Comparison of ENCODE assay signal across 19 cellular contexts in the genomic region with DNA sequence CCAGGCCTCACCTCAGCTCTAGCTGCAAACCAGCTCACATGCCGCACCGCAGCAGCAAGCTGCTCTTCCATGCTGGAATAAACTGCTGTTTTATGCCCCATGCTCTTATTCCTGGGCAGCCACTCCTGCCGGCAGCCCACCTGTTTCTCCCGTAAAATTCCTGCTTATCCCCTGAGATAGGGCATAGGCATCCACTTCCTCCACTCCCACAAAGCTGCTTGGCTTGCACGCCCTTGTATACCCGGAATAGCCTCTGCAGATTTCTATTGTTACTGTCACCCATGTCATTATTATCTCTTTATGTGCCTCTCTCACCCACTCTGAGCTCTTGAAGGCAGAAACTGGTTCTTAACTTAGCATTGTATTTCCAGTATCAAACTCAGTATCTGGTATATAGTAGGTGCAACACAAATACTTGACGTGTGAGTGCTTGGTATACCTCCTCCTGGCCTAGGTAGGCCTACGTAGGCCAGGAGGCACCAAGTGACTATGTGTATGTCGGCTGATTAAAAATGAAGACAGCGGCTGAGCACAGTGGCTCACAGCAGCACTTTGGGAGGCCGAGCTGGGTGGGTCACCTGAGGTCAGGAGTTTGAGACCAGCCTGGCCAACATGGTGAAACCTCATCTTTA.
DNase-seq lines count a peak whose midpoint lies in the region; ATAC-seq and TF ChIP-seq lines count a peak whose summit lies in the region.
"Had no signal": no experiment of that assay in that cellular context is flagged by ENCODE, and none has a peak within 500 bp of the region (broad histone marks: within the 10 kb centered on the region; RNA-seq: fewer than 3 reads in every experiment).

No MANE protein-coding gene starts in this region.

- no peak overlapping the region for H3K14ac ChIP-seq in mesenchymal stem cell (ENCODE audit: low read length in 2 of 2)

- H2BK15ac ChIP-seq in mesenchymal stem cell (ENCODE audit: low read depth, poor library complexity, severe bottlenecking): no peak overlapping the region

- TF ChIP-seq POLR2A in heart left ventricle (IDR thresholded peaks at IDR 0.05): no peak

- H3K9me3 ChIP-seq in heart left ventricle (peaks cover 0 to 2% (median 0%) of the 10 kb centered on the region in 12 donors), mesenchymal stem cell (ENCODE audit: control insufficient read depth, low read length) (peaks cover 2% of the 10 kb centered on the region)
- H3K9me3 ChIP-seq: BE2C had no signal

- no peak for TF ChIP-seq CTCF in heart left ventricle (IDR thresholded peaks at IDR 0.05)

- no peak overlapping the region for H3K4me3 Mint-ChIP-seq in activated T-cell treated with anti-CD3 and anti-CD28 coated beads, Interleukin-2, amount 50 U/mL, for 72 hours
- H3K4me3 Mint-ChIP-seq: CD4-positive, CD25-positive, alpha-beta regulatory T cell had no signal

- intact Hi-C loops in heart left ventricle (cut with DNase I): no loop called here
- intact Hi-C loops in Right ventricle myocardium inferior (cut with DNase I): no loop called here
- intact Hi-C loops in left colon (cut with DNase I, micrococcal nuclease): no loop called here

- no peak overlapping the region for H2BK120ac ChIP-seq in mesenchymal stem cell (ENCODE audit: low read depth, low read length)

- H3K9ac ChIP-seq in mesenchymal stem cell (ENCODE audit: low read length): no peak overlapping the region

- no peak overlapping the region for H2BK12ac ChIP-seq in mesenchymal stem cell (ENCODE audit: low read length in 2 of 2)

- no peak overlapping the region for H3K27ac ChIP-seq in heart left ventricle
- H3K27ac ChIP-seq in mesenchymal stem cell (ENCODE audit: low read length, poor library complexity, severe bottlenecking): no peak overlapping the region
- H3K27ac ChIP-seq: PC-9, RWPE1 had no signal

- H3K23ac ChIP-seq in mesenchymal stem cell (ENCODE audit: low read length in 2 of 2): no peak overlapping the region

- no peaks in the 10 kb centered on the region for H3K27me3 Mint-ChIP-seq in activated T-cell treated with anti-CD3 and anti-CD28 coated beads, Interleukin-2, amount 50 U/mL, for 72 hours (ENCODE audit: low read depth)
- H3K27me3 Mint-ChIP-seq: CD4-positive, CD25-positive, alpha-beta regulatory T cell had no signal

- no peak overlapping the region for H2AK5ac ChIP-seq in mesenchymal stem cell (ENCODE audit: low read length, severe bottlenecking)

- H3K36me3 Mint-ChIP-seq in activated T-cell treated with anti-CD3 and anti-CD28 coated beads, Interleukin-2, amount 50 U/mL, for 72 hours (ENCODE audit: insufficient read depth in 2 of 2): peaks cover 0 to 2% of the 10 kb centered on the region in 2 donors

- H3K4me3 ChIP-seq in heart left ventricle (no peak overlapping the region), mesenchymal stem cell (ENCODE audit: insufficient read depth in 1 of 2, low read depth in 1 of 2, low read length in 2 of 2) (no peak overlapping the region)
- H3K4me3 ChIP-seq: K562, PC-9 had no signal

- H3K18ac ChIP-seq in mesenchymal stem cell (ENCODE audit: low read depth in 1 of 2, low read length in 2 of 2): no peak overlapping the region

- H3K4me1 ChIP-seq in heart left ventricle (no peaks in the 10 kb centered on the region), mesenchymal stem cell (ENCODE audit: control insufficient read depth, insufficient read depth, low read depth, low read length) (peaks cover 1% of the 10 kb centered on the region)
- H3K4me1 ChIP-seq: BE2C had no signal

- no peak overlapping the region for H2BK5ac ChIP-seq in mesenchymal stem cell (ENCODE audit: low read depth, low read length, poor library complexity, severe bottlenecking)

- H3K36me3 ChIP-seq in heart left ventricle (no peaks in the 10 kb centered on the region), mesenchymal stem cell (ENCODE audit: control insufficient read depth in 1 of 2, insufficient read depth in 2 of 2, low read depth in 1 of 2, low read length in 2 of 2) (peaks cover 0 to 14% of the 10 kb centered on the region in 2 experiments)
- H3K36me3 ChIP-seq: BE2C had no signal

- H2AFZ ChIP-seq in mesenchymal stem cell (ENCODE audit: low read depth, low read length): no peak overlapping the region
- H2AFZ ChIP-seq: PC-9 had no signal

- WGBS in heart left ventricle, 4 donors: 77 to 82% (median 79%) methylated on average over 11 of the region's 11 CpGs
- WGBS in mesenchymal stem cell: 96% methylated on average over 11 of the region's 11 CpGs

- no peak overlapping the region for H3K27ac Mint-ChIP-seq in activated T-cell treated with anti-CD3 and anti-CD28 coated beads, Interleukin-2, amount 50 U/mL, for 72 hours
- H3K27ac Mint-ChIP-seq: CD4-positive, CD25-positive, alpha-beta regulatory T cell had no signal

- in situ Hi-C loops in KBM-7 (cut with MboI; ENCODE audit: low pct_unique_long_range_greater_than_20kb, low sequenced_read_pairs): no loop called here

- ATAC-seq in heart left ventricle (peak in 3 of 4 donors; percentile 47 to 77 (median 51)), Right ventricle myocardium inferior (no peak), left colon (peak; percentile 85)
- ATAC-seq in activated T-cell treated with anti-CD3 and anti-CD28 coated beads, Interleukin-2, amount 50 U/mL, for 72 hours (replicated peaks in 1 of 2): no peak
- ATAC-seq: K562 had no signal

- no peaks in the 10 kb centered on the region for H3K9me3 Mint-ChIP-seq in activated T-cell treated with anti-CD3 and anti-CD28 coated beads, Interleukin-2, amount 50 U/mL, for 72 hours

- DNase-seq in heart left ventricle (no peak), Right ventricle myocardium inferior (ENCODE audit: missing footprints) (no peak), left colon (peak; percentile 50 to 72), putamen (ENCODE audit: low spot score) (peak; percentile 44), mesenchymal stem cell (no peak), KBM-7 (no peak), NCI-H2196 (lab: John Stamatoyannopoulos, UW; ENCODE audit: unreplicated experiment) (no peak)
- DNase-seq in activated T-cell treated with anti-CD3 and anti-CD28 coated beads, Interleukin-2, amount 50 U/mL, for 72 hours: no peak
- DNase-seq: BE2C; CD4-positive, CD25-positive, alpha-beta regulatory T cell; COR-L47; MV-4-11; NCI-H1417 treated with DMSO at 0.1 percent for 48 hours; NCI-H187 treated with DMSO at 0.1 percent for 48 hours; NCI-H345; NCI-H526; PC-9 had no signal

- no peak overlapping the region for H4K8ac ChIP-seq in mesenchymal stem cell (ENCODE audit: low read length)

- no peak overlapping the region for H3K4ac ChIP-seq in mesenchymal stem cell (ENCODE audit: low read depth in 1 of 2, low read length in 2 of 2)

- no peak overlapping the region for H4K91ac ChIP-seq in mesenchymal stem cell (ENCODE audit: low read length)

- H3K4me2 ChIP-seq in mesenchymal stem cell (ENCODE audit: low read length, poor library complexity, severe bottlenecking): no peak overlapping the region
- H3K4me2 ChIP-seq: PC-9 had no signal

- H3K27me3 ChIP-seq in heart left ventricle (no peaks in the 10 kb centered on the region), mesenchymal stem cell (ENCODE audit: control insufficient read depth in 1 of 2, insufficient read depth in 1 of 2, low read length in 2 of 2) (no peaks in the 10 kb centered on the region)
- H3K27me3 ChIP-seq: BE2C had no signal

- H3K79me1 ChIP-seq in mesenchymal stem cell (replicated peaks; ENCODE audit: low read length, poor library complexity, severe bottlenecking): peaks cover 6% of the 10 kb centered on the region

- H3K4me1 Mint-ChIP-seq in activated T-cell treated with anti-CD3 and anti-CD28 coated beads, Interleukin-2, amount 50 U/mL, for 72 hours (ENCODE audit: low read depth): no peaks in the 10 kb centered on the region

Comparison
In these comparisons a context has a peak if more than half of its experiments do, and no peak if none do; other contexts are left out.
1. ATAC-seq: peak in heart left ventricle (3 of 4) and left colon (single experiment); none in Right ventricle myocardium inferior (single experiment) and activated T-cell treated with anti-CD3 and anti-CD28 coated beads, Interleukin-2, amount 50 U/mL, for 72 hours (0 of 2).
2. DNase-seq: peak in left colon (2 of 2) and putamen (single experiment); none in heart left ventricle (0 of 5), Right ventricle myocardium inferior (single experiment), mesenchymal stem cell (single experiment), activated T-cell treated with anti-CD3 and anti-CD28 coated beads, Interleukin-2, amount 50 U/mL, for 72 hours (0 of 2), KBM-7 (single experiment) and NCI-H2196 (single experiment).